ENCODE assay signal across 15 cellular contexts in genomic region chr1:180358649-180359048, GRCh38.
DNase-seq lines count a peak whose midpoint lies in the region; ATAC-seq, FAIRE-seq and TF ChIP-seq lines count a peak whose summit lies in the region.
"Had no signal": no experiment of that assay in that cellular context is flagged by ENCODE, and none has a peak within 500 bp of the region (broad histone marks: within the 10 kb centered on the region; RNA-seq: fewer than 3 reads in every experiment).

No MANE protein-coding gene starts in this region.

- no peak for ATAC-seq in body of pancreas
- no peak for ATAC-seq in activated T-cell treated with anti-CD3 and anti-CD28 coated beads, Interleukin-2, amount 50 U/mL, for 72 hours (replicated peaks in 1 of 2)
- ATAC-seq in activated CD8-positive, alpha-beta T cell treated with anti-CD3 and anti-CD28 coated beads for 36 hours = no peak
- ATAC-seq: right lobe of liver, T-cell had no signal

- H3K4me3 Mint-ChIP-seq in activated T-cell treated with anti-CD3 and anti-CD28 coated beads, Interleukin-2, amount 50 U/mL, for 72 hours = no peak overlapping the region
- no peak overlapping the region for H3K4me3 Mint-ChIP-seq in activated CD8-positive, alpha-beta T cell treated with anti-CD3 and anti-CD28 coated beads for 36 hours
- H3K4me3 Mint-ChIP-seq: activated CD4-positive, alpha-beta memory T cell treated with anti-CD3 and anti-CD28 coated beads, Interleukin-2, amount 10 ng/mL, durations not matched to agents 7 days and 5 days; activated naive CD4-positive, alpha-beta T cell treated with anti-CD3 and anti-CD28 coated beads, Interleukin-2, amount 10 ng/mL, durations not matched to agents 7 days and 5 days; T-cell had no signal

- POLR2A ChIA-PET in activated CD8-positive, alpha-beta T cell treated with anti-CD3 and anti-CD28 coated beads for 36 hours (lab: Charles Lee) = no interaction called here

- peaks cover 3% of the 10 kb centered on the region for H3K4me1 ChIP-seq in body of pancreas
- H3K4me1 ChIP-seq: right lobe of liver, upper lobe of left lung had no signal

- no peaks in the 10 kb centered on the region for H3K9me3 Mint-ChIP-seq in activated T-cell treated with anti-CD3 and anti-CD28 coated beads, Interleukin-2, amount 50 U/mL, for 72 hours
- no peaks in the 10 kb centered on the region for H3K9me3 Mint-ChIP-seq in activated CD8-positive, alpha-beta T cell treated with anti-CD3 and anti-CD28 coated beads for 36 hours
- H3K9me3 Mint-ChIP-seq: activated CD4-positive, alpha-beta memory T cell treated with anti-CD3 and anti-CD28 coated beads, Interleukin-2, amount 10 ng/mL, durations not matched to agents 7 days and 5 days; activated naive CD4-positive, alpha-beta T cell treated with anti-CD3 and anti-CD28 coated beads, Interleukin-2, amount 10 ng/mL, durations not matched to agents 7 days and 5 days; T-cell had no signal

- DNase-seq in D721Med (ENCODE audit: insufficient read length, low spot score) (no peak), NCI-H2196 (lab: John Stamatoyannopoulos, UW; ENCODE audit: unreplicated experiment) (peak; percentile 15), body of pancreas (peak in 3 of 4 donors; percentile 13 to 67 (median 36)), medulla oblongata (ENCODE audit: extremely low spot score) (peak; percentile 13), DMS79 treated with DMSO at 0.1 percent for 48 hours (lab: John Stamatoyannopoulos, UW) (no peak)
- DNase-seq in activated T-cell treated with anti-CD3 and anti-CD28 coated beads, Interleukin-2, amount 50 U/mL, for 72 hours = no peak
- DNase-seq in activated CD8-positive, alpha-beta T cell treated with anti-CD3 and anti-CD28 coated beads for 36 hours = no peak
- DNase-seq in activated CD4-positive, CD25-positive, alpha-beta regulatory T cell treated with anti-CD3 and anti-CD28 coated beads, Interleukin-2, amount 50 U/mL, for 72 hours = no peak
- DNase-seq: activated CD4-positive, alpha-beta memory T cell treated with anti-CD3 and anti-CD28 coated beads, Interleukin-2, amount 10 ng/mL, durations not matched to agents 7 days and 5 days; activated naive CD4-positive, alpha-beta T cell treated with anti-CD3 and anti-CD28 coated beads, Interleukin-2, amount 10 ng/mL, durations not matched to agents 7 days and 5 days; GOT3; right lobe of liver; T-cell; upper lobe of left lung had no signal

- no peaks in the 10 kb centered on the region for H3K9me3 ChIP-seq in body of pancreas
- H3K9me3 ChIP-seq: right lobe of liver, upper lobe of left lung had no signal

- no peaks in the 10 kb centered on the region for H3K36me3 Mint-ChIP-seq in activated T-cell treated with anti-CD3 and anti-CD28 coated beads, Interleukin-2, amount 50 U/mL, for 72 hours (ENCODE audit: insufficient read depth in 2 of 2)
- H3K36me3 Mint-ChIP-seq in activated CD8-positive, alpha-beta T cell treated with anti-CD3 and anti-CD28 coated beads for 36 hours (ENCODE audit: low read depth) = peaks cover 6% of the 10 kb centered on the region
- H3K36me3 Mint-ChIP-seq: activated naive CD4-positive, alpha-beta T cell treated with anti-CD3 and anti-CD28 coated beads, Interleukin-2, amount 10 ng/mL, durations not matched to agents 7 days and 5 days had no signal

- intact Hi-C loops in body of pancreas (cut with DNase I) = no loop called here
- intact Hi-C loops in activated CD8-positive, alpha-beta T cell treated with anti-CD3 and anti-CD28 coated beads for 36 hours (cut with micrococcal nuclease) = no loop called here

- 9 to 13% methylated on average over 1 of the region's 1 CpG for WGBS in body of pancreas, 2 donors

- CTCF ChIA-PET in activated CD8-positive, alpha-beta T cell treated with anti-CD3 and anti-CD28 coated beads for 36 hours (lab: Charles Lee) = no interaction called here

- no peaks in the 10 kb centered on the region for H3K27me3 ChIP-seq in body of pancreas
- H3K27me3 ChIP-seq: dorsolateral prefrontal cortex, right lobe of liver, upper lobe of left lung had no signal

- TF ChIP-seq CTCF in D721Med (IDR thresholded peaks at IDR 0.05; ENCODE audit: insufficient read depth, missing control alignments) (no peak), body of pancreas (IDR thresholded peaks at IDR 0.05) (no peak)
- TF ChIP-seq CTCF in activated CD8-positive, alpha-beta T cell treated with anti-CD3 and anti-CD28 coated beads for 36 hours (IDR thresholded peaks at IDR 0.05) = no peak

- no peak overlapping the region for H3K27ac ChIP-seq in body of pancreas
- H3K27ac ChIP-seq: dorsolateral prefrontal cortex, right lobe of liver, upper lobe of left lung had no signal

- H3K4me3 ChIP-seq in body of pancreas = no peak overlapping the region
- H3K4me3 ChIP-seq: dorsolateral prefrontal cortex, right lobe of liver, upper lobe of left lung had no signal

- TF ChIP-seq POLR2A in body of pancreas (IDR thresholded peaks at IDR 0.05) = no peak

- no peak overlapping the region for H3K27ac Mint-ChIP-seq in activated T-cell treated with anti-CD3 and anti-CD28 coated beads, Interleukin-2, amount 50 U/mL, for 72 hours
- no peak overlapping the region for H3K27ac Mint-ChIP-seq in activated CD8-positive, alpha-beta T cell treated with anti-CD3 and anti-CD28 coated beads for 36 hours
- H3K27ac Mint-ChIP-seq: activated CD4-positive, alpha-beta memory T cell treated with anti-CD3 and anti-CD28 coated beads, Interleukin-2, amount 10 ng/mL, durations not matched to agents 7 days and 5 days; activated naive CD4-positive, alpha-beta T cell treated with anti-CD3 and anti-CD28 coated beads, Interleukin-2, amount 10 ng/mL, durations not matched to agents 7 days and 5 days had no signal

- FAIRE-seq in D721Med (lab: Jason Lieb, UNC) = peak; percentile 98

- H3K36me3 ChIP-seq in body of pancreas (replicated peaks in 1 of 2; ENCODE audit: insufficient read depth in 1 of 2, low read depth in 2 of 2) = no peaks in the 10 kb centered on the region
- H3K36me3 ChIP-seq: right lobe of liver, upper lobe of left lung had no signal

- no peaks in the 10 kb centered on the region for H3K27me3 Mint-ChIP-seq in activated T-cell treated with anti-CD3 and anti-CD28 coated beads, Interleukin-2, amount 50 U/mL, for 72 hours (ENCODE audit: low read depth)
- H3K27me3 Mint-ChIP-seq in activated CD8-positive, alpha-beta T cell treated with anti-CD3 and anti-CD28 coated beads for 36 hours = no peaks in the 10 kb centered on the region
- H3K27me3 Mint-ChIP-seq: activated CD4-positive, alpha-beta memory T cell treated with anti-CD3 and anti-CD28 coated beads, Interleukin-2, amount 10 ng/mL, durations not matched to agents 7 days and 5 days; activated naive CD4-positive, alpha-beta T cell treated with anti-CD3 and anti-CD28 coated beads, Interleukin-2, amount 10 ng/mL, durations not matched to agents 7 days and 5 days; T-cell had no signal

- peaks cover 9% of the 10 kb centered on the region for H3K4me1 Mint-ChIP-seq in activated T-cell treated with anti-CD3 and anti-CD28 coated beads, Interleukin-2, amount 50 U/mL, for 72 hours (ENCODE audit: low read depth)
- H3K4me1 Mint-ChIP-seq in activated CD8-positive, alpha-beta T cell treated with anti-CD3 and anti-CD28 coated beads for 36 hours (ENCODE audit: low read depth) = peaks cover 4% of the 10 kb centered on the region
- H3K4me1 Mint-ChIP-seq: activated CD4-positive, alpha-beta memory T cell treated with anti-CD3 and anti-CD28 coated beads, Interleukin-2, amount 10 ng/mL, durations not matched to agents 7 days and 5 days; activated naive CD4-positive, alpha-beta T cell treated with anti-CD3 and anti-CD28 coated beads, Interleukin-2, amount 10 ng/mL, durations not matched to agents 7 days and 5 days had no signal

Comparison
In these comparisons a context has a peak if more than half of its experiments do, and no peak if none do; other contexts are left out.
1. DNase-seq: peak in NCI-H2196 (single experiment), body of pancreas (3 of 4) and medulla oblongata (single experiment); none in D721Med (single experiment), activated T-cell treated with anti-CD3 and anti-CD28 coated beads, Interleukin-2, amount 50 U/mL, for 72 hours (0 of 2), activated CD8-positive, alpha-beta T cell treated with anti-CD3 and anti-CD28 coated beads for 36 hours (single experiment), activated CD4-positive, CD25-positive, alpha-beta regulatory T cell treated with anti-CD3 and anti-CD28 coated beads, Interleukin-2, amount 50 U/mL, for 72 hours (single experiment) and DMS79 treated with DMSO at 0.1 percent for 48 hours (single experiment).